In the genomic region with DNA sequence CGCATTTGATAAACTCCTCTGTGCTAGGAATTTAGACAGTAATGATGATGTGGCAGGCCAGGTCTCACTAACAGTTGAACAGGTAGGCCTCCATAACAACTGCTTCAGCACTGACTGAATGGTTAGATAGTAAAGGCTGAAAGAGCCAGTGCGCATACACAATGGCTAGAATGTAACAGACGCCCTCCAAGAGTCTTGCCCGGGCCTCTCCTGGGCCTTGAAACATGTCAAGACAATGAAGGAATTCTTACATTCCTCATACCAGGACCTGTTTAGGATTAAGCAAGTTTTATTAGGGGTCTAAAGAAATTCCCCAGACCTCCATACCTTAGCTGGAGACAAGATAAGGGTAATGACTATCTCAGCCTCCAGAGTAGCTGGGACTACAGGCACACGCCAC, we compare ENCODE assay signal across 15 cellular contexts. TPM values are rescaled to one million over a fixed set of nuclear protein-coding genes. Genes with fewer than 3 reads are reported as not detected.
A peak's percentile ranks its signal among the peaks of the same experiment; 100 is the strongest.
DNase-seq lines count a peak whose midpoint lies in the region; ATAC-seq and TF ChIP-seq lines count a peak whose summit lies in the region.
"Had no signal": no experiment of that assay in that cellular context is flagged by ENCODE, and none has a peak within 500 bp of the region (broad histone marks: within the 10 kb centered on the region; RNA-seq: fewer than 3 reads in every experiment).

No MANE protein-coding gene starts in this region.

- peaks cover 13% of the 10 kb centered on the region for H3K4me1 Mint-ChIP-seq in activated CD4-positive, alpha-beta memory T cell treated with anti-CD3 and anti-CD28 coated beads for 36 hours (ENCODE audit: low read depth)

- H4K20me1 ChIP-seq in BLaER1: no peaks in the 10 kb centered on the region
- no peaks in the 10 kb centered on the region for H4K20me1 ChIP-seq in Loucy (ENCODE audit: insufficient read depth, low read length, poor library complexity, severe bottlenecking)

- no peak overlapping the region for H3K27ac Mint-ChIP-seq in activated CD4-positive, alpha-beta memory T cell treated with anti-CD3 and anti-CD28 coated beads for 36 hours
- H3K27ac Mint-ChIP-seq: HFFc6 had no signal

- no peaks in the 10 kb centered on the region for H3K27me3 Mint-ChIP-seq in activated CD4-positive, alpha-beta memory T cell treated with anti-CD3 and anti-CD28 coated beads for 36 hours

- H3K79me2 ChIP-seq in Loucy (ENCODE audit: insufficient read depth, low read length): no peaks in the 10 kb centered on the region

- H2AFZ ChIP-seq in Loucy (ENCODE audit: low read length): no peak overlapping the region
- H2AFZ ChIP-seq: PC-9 had no signal

- intact Hi-C loops in activated CD4-positive, alpha-beta memory T cell treated with anti-CD3 and anti-CD28 coated beads for 36 hours (cut with micrococcal nuclease): no loop called here

- no peak for DNase-seq in activated CD4-positive, alpha-beta memory T cell treated with anti-CD3 and anti-CD28 coated beads for 36 hours
- DNase-seq in stimulated activated naive CD4-positive, alpha-beta T cell (lab: John Stamatoyannopoulos, UW): no peak
- DNase-seq: CD8-positive, alpha-beta T cell; HFFc6; NCI-H1092; NCI-H1694; NCI-H446; PC-9; SHP77 had no signal

- H3K4me3 Mint-ChIP-seq in activated CD4-positive, alpha-beta memory T cell treated with anti-CD3 and anti-CD28 coated beads for 36 hours: no peak overlapping the region
- H3K4me3 Mint-ChIP-seq: CD8-positive, alpha-beta T cell; HFFc6 had no signal

- 65 to 75% methylated on average over 5 of the region's 5 CpGs for WGBS in esophagus, 2 donors

- H3F3A ChIP-seq in Loucy (ENCODE audit: low read depth): no peaks in the 10 kb centered on the region

- no peak for ATAC-seq in GM21825 (IDR thresholded peaks at IDR 0.05; ENCODE audit: unreplicated experiment)
- ATAC-seq: CD8-positive, alpha-beta T cell had no signal

- CTCF ChIA-PET in activated CD4-positive, alpha-beta memory T cell treated with anti-CD3 and anti-CD28 coated beads for 36 hours (lab: Charles Lee): no interaction called here

- H3K27me3 ChIP-seq in BLaER1 (no peaks in the 10 kb centered on the region), Loucy (ENCODE audit: insufficient read depth, low read length, poor library complexity, severe bottlenecking) (no peaks in the 10 kb centered on the region), esophagus (ENCODE audit: control insufficient read depth in 1 of 2, insufficient read depth in 2 of 2, low read length in 2 of 2) (no peaks in the 10 kb centered on the region), neutrophil (no peaks in the 10 kb centered on the region)

- no peaks in the 10 kb centered on the region for H3K9me3 ChIP-seq in BLaER1
- H3K9me3 ChIP-seq in Loucy (ENCODE audit: insufficient read depth, low read depth, low read length): no peaks in the 10 kb centered on the region
- H3K9me3 ChIP-seq in esophagus (ENCODE audit: control insufficient read depth in 2 of 2, insufficient read depth in 1 of 2, low read depth in 1 of 2, low read length in 1 of 2): no peaks in the 10 kb centered on the region
- no peaks in the 10 kb centered on the region for H3K9me3 ChIP-seq in neutrophil

- peak overlapping the region; percentile 63 for H3K4me2 ChIP-seq in BLaER1
- H3K4me2 ChIP-seq in Loucy (ENCODE audit: low read depth, low read length, poor library complexity, severe bottlenecking): no peak overlapping the region
- H3K4me2 ChIP-seq: PC-9 had no signal

- no peaks in the 10 kb centered on the region for H3K36me3 Mint-ChIP-seq in activated CD4-positive, alpha-beta memory T cell treated with anti-CD3 and anti-CD28 coated beads for 36 hours
- H3K36me3 Mint-ChIP-seq: CD8-positive, alpha-beta T cell had no signal

- TF ChIP-seq CTCF in Loucy (conservative IDR thresholded peaks at IDR 0.05; ENCODE audit: low read length) (no peak), neutrophil (IDR thresholded peaks at IDR 0.05) (no peak)

- H3K9me3 Mint-ChIP-seq in activated CD4-positive, alpha-beta memory T cell treated with anti-CD3 and anti-CD28 coated beads for 36 hours: no peaks in the 10 kb centered on the region
- H3K9me3 Mint-ChIP-seq: CD8-positive, alpha-beta T cell; HFFc6 had no signal

- POLR2A ChIA-PET in activated CD4-positive, alpha-beta memory T cell treated with anti-CD3 and anti-CD28 coated beads for 36 hours (lab: Charles Lee): no interaction called here

- H3K9ac ChIP-seq in BLaER1: no peak overlapping the region
- H3K9ac ChIP-seq in Loucy (ENCODE audit: low read depth, low read length, poor library complexity, severe bottlenecking): peak overlapping the region; percentile 49

- H3K27ac ChIP-seq in BLaER1 (peak overlapping the region; percentile 61), esophagus (ENCODE audit: low read depth in 2 of 2, low read length in 1 of 2) (peak overlapping the region; percentile 79 to 99), neutrophil (peak overlapping the region; percentile 94)
- H3K27ac ChIP-seq: PC-9 had no signal

- H3K36me3 ChIP-seq in BLaER1 (no peaks in the 10 kb centered on the region), Loucy (ENCODE audit: insufficient read depth, low read length) (no peaks in the 10 kb centered on the region), esophagus (ENCODE audit: control insufficient read depth in 2 of 2, insufficient read depth in 2 of 2, low read length in 1 of 2) (no peaks in the 10 kb centered on the region), neutrophil (no peaks in the 10 kb centered on the region)

- H3K4me3 ChIP-seq in BLaER1: no peak overlapping the region
- H3K4me3 ChIP-seq in Loucy (ENCODE audit: low read length, poor library complexity, severe bottlenecking): no peak overlapping the region
- no peak overlapping the region for H3K4me3 ChIP-seq in esophagus (ENCODE audit: low read depth in 1 of 2, low read length in 2 of 2)
- H3K4me3 ChIP-seq in neutrophil (ENCODE audit: low read depth in 1 of 2, low read length in 1 of 2): no peak overlapping the region
- H3K4me3 ChIP-seq: K562, PC-9 had no signal

- no peaks in the 10 kb centered on the region for H3K9me2 ChIP-seq in Loucy (replicated peaks; ENCODE audit: low read depth, low read length)

- peaks cover 36% of the 10 kb centered on the region for H3K4me1 ChIP-seq in BLaER1
- peaks cover 21% of the 10 kb centered on the region for H3K4me1 ChIP-seq in Loucy (ENCODE audit: insufficient read depth, low read length, poor library complexity, severe bottlenecking)
- peaks cover 0 to 9% of the 10 kb centered on the region in 2 donors for H3K4me1 ChIP-seq in esophagus (ENCODE audit: control insufficient read depth in 2 of 2, insufficient read depth in 2 of 2, low read length in 1 of 2)
- peaks cover 96 to 97% of the 10 kb centered on the region in 2 experiments for H3K4me1 ChIP-seq in neutrophil (ENCODE audit: control insufficient read depth in 1 of 2, insufficient read depth in 1 of 2, low read depth in 1 of 2, low read length in 1 of 2)

RNA-seq across cellular contexts. Expression of a gene that starts 6.7 kb away (rescaled TPM):
- polyA plus RNA-seq in esophagus: 10 to 100 TPM; 30.9 to 41.1 TPM
- 10 to 100 TPM; 16.5 to 17.2 TPM for total RNA-seq in activated CD4-positive, alpha-beta memory T cell treated with anti-CD3 and anti-CD28 coated beads for 36 hours
